26 cellular contexts compared by ENCODE assay signal in genomic region chr5:137328991-137329390, GRCh38.
A peak's percentile ranks its signal among the peaks of the same experiment; 100 is the strongest.
DNase-seq lines count a peak whose midpoint lies in the region; ATAC-seq, FAIRE-seq and TF ChIP-seq lines count a peak whose summit lies in the region.
"Had no signal": no experiment of that assay in that cellular context is flagged by ENCODE, and none has a peak within 500 bp of the region (broad histone marks: within the 10 kb centered on the region; RNA-seq: fewer than 3 reads in every experiment).

No MANE protein-coding gene starts in this region.

- H3K79me1 ChIP-seq in IMR-90 (ENCODE audit: low read depth in 1 of 2, low read length in 2 of 2), result no peaks in the 10 kb centered on the region
- H3K79me1 ChIP-seq in H1 (ENCODE audit: low read depth, low read length), result no peaks in the 10 kb centered on the region

- H2BK20ac ChIP-seq in IMR-90 (ENCODE audit: low read depth, low read length) (no peak overlapping the region), H1 (ENCODE audit: low read length) (no peak overlapping the region)

- H3K27ac ChIP-seq in IMR-90 (ENCODE audit: insufficient read depth, low read length) (no peak overlapping the region), H1 (ENCODE audit: low read depth, low read length) (no peak overlapping the region)
- H3K27ac ChIP-seq: BLaER1 had no signal

- no peak for TF ChIP-seq POLR2A in IMR-90 (IDR thresholded peaks at IDR 0.05; ENCODE audit: low read depth, low read length)
- TF ChIP-seq POLR2A in H1 (IDR thresholded peaks at IDR 0.05; ENCODE audit: control extremely low read depth in 1 of 2, low read depth in 2 of 2, low read length in 2 of 2), result no peak

- H3K27me3 ChIP-seq in IMR-90 (ENCODE audit: control insufficient read depth, insufficient read depth, low read length), result no peaks in the 10 kb centered on the region; the same call in 1 of the 2 replicates
- H3K27me3 ChIP-seq in H1 (replicated peaks in 1 of 4; ENCODE audit: control insufficient read depth in 3 of 4, extremely low read depth in 1 of 4, insufficient read depth in 3 of 4, low read length in 3 of 4), result no peaks in the 10 kb centered on the region
- H3K27me3 ChIP-seq: BLaER1 had no signal

- H3K56ac ChIP-seq in IMR-90 (ENCODE audit: extremely low read depth, insufficient read depth, low read length), result no peak overlapping the region
- H3K56ac ChIP-seq in H1 (replicated peaks; ENCODE audit: insufficient read length, low read depth, low read length), result no peak overlapping the region

- H3K4me2 ChIP-seq in IMR-90 (ENCODE audit: low read depth, low read length) (no peak overlapping the region), H1 (ENCODE audit: insufficient read depth in 1 of 2, low read depth in 2 of 2, low read length in 2 of 2) (no peak overlapping the region)
- H3K4me2 ChIP-seq: BLaER1 had no signal

- in situ Hi-C loops in IMR-90 (cut with MboI; ENCODE audit: low sequenced_read_pairs), result no loop called here

- BruUV-seq in IMR-90 (replicated peaks; lab: Mats Ljungman, UMichigan), result no TSS peak

- no peak overlapping the region for H2AK9ac ChIP-seq in IMR-90 (replicated peaks; ENCODE audit: low read depth, low read length, poor library complexity)

- H3K36me3 ChIP-seq in IMR-90 (ENCODE audit: control insufficient read depth, insufficient read depth, low read length) (no peaks in the 10 kb centered on the region), H1 (ENCODE audit: control insufficient read depth in 2 of 4, insufficient read depth in 4 of 4, low read length in 3 of 4) (no peaks in the 10 kb centered on the region)
- H3K36me3 ChIP-seq: BE2C, BLaER1 had no signal

- H4K20me1 ChIP-seq in IMR-90 (ENCODE audit: insufficient read depth, low read length) (no peaks in the 10 kb centered on the region), H1 (replicated peaks in 1 of 2; ENCODE audit: control insufficient read depth in 1 of 2, insufficient read depth in 2 of 2, low read length in 2 of 2) (no peaks in the 10 kb centered on the region)
- H4K20me1 ChIP-seq: BLaER1 had no signal

- H2BK15ac ChIP-seq in IMR-90 (ENCODE audit: low read depth, low read length) (no peak overlapping the region), H1 (ENCODE audit: low read length) (no peak overlapping the region)

- no peaks in the 10 kb centered on the region for H3K23me2 ChIP-seq in H1 (ENCODE audit: low read depth, low read length)

- H2BK120ac ChIP-seq in IMR-90 (ENCODE audit: low read depth, low read length) (no peak overlapping the region), H1 (replicated peaks; ENCODE audit: low read depth, low read length) (no peak overlapping the region)

- H2BK5ac ChIP-seq in IMR-90 (ENCODE audit: low read depth, low read length, poor library complexity, severe bottlenecking) (no peak overlapping the region), H1 (ENCODE audit: low read depth, low read length) (no peak overlapping the region)

- H2BK12ac ChIP-seq in H1 (ENCODE audit: low read depth, low read length), result no peak overlapping the region

- H4K91ac ChIP-seq in IMR-90 (ENCODE audit: insufficient read depth, low read depth, low read length) (no peak overlapping the region), H1 (replicated peaks; ENCODE audit: insufficient read length, low read length) (no peak overlapping the region)

- TF ChIP-seq CTCF in IMR-90 (conservative IDR thresholded peaks at IDR 0.05; ENCODE audit: low read depth, low read length), result no peak
- no peak for TF ChIP-seq CTCF in H1 (IDR thresholded peaks at IDR 0.05; ENCODE audit: control extremely low read depth in 1 of 3, insufficient read depth in 1 of 3, low read depth in 1 of 3, low read length in 3 of 3)

- H3K4me3 ChIP-seq in IMR-90 (ENCODE audit: insufficient read depth, low read depth, low read length) (no peak overlapping the region), H1 (ENCODE audit: extremely low read depth in 1 of 4, insufficient read depth in 2 of 4, low read depth in 3 of 4, low read length in 4 of 4) (no peak overlapping the region)
- H3K4me3 ChIP-seq: BLaER1, GM12878 had no signal

- H3K14ac ChIP-seq in IMR-90 (replicated peaks; ENCODE audit: low read depth, low read length) (no peak overlapping the region), H1 (ENCODE audit: insufficient read length) (no peak overlapping the region)

- TF ChIP-seq EP300 in H1 (IDR thresholded peaks at IDR 0.05; ENCODE audit: borderline replicate concordance in 1 of 2, low read depth in 2 of 2, low read length in 2 of 2), result no peak

- no peak overlapping the region for H4K5ac ChIP-seq in IMR-90 (ENCODE audit: low read depth, low read length)
- H4K5ac ChIP-seq in H1 (ENCODE audit: insufficient read length, low read depth, low read length), result no peak overlapping the region

- H4K8ac ChIP-seq in IMR-90 (ENCODE audit: low read depth in 2 of 2, low read length in 2 of 2) (no peak overlapping the region), H1 (ENCODE audit: extremely low read depth, insufficient read depth, low read length) (no peak overlapping the region)

- POLR2A ChIA-PET in IMR-90 (lab: Charles Lee; ENCODE audit: unreplicated experiment), result no interaction called here
- POLR2A ChIA-PET in H1 (lab: Charles Lee; ENCODE audit: partially characterized antibody), result no interaction called here

- no peak overlapping the region for H3K9ac ChIP-seq in IMR-90 (ENCODE audit: low read depth, low read length)
- H3K9ac ChIP-seq in H1 (replicated peaks in 1 of 4; ENCODE audit: extremely low read depth in 1 of 4, low read depth in 3 of 4, low read length in 3 of 4), result no peak overlapping the region
- H3K9ac ChIP-seq: BLaER1 had no signal

- H3K4ac ChIP-seq in IMR-90 (ENCODE audit: low read depth, low read length), result no peak overlapping the region
- H3K4ac ChIP-seq in H1 (replicated peaks; ENCODE audit: insufficient read length, low read depth, low read length), result no peak overlapping the region

- H3K4me1 ChIP-seq in IMR-90 (ENCODE audit: control insufficient read depth, insufficient read depth, low read length) (no peaks in the 10 kb centered on the region), H1 (replicated peaks in 1 of 4; ENCODE audit: control insufficient read depth in 3 of 4, insufficient read depth in 4 of 4, low read length in 3 of 4) (peaks cover 0 to 5% (median 2%) of the 10 kb centered on the region in 4 experiments; a peak in 2 of 7 replicates)
- H3K4me1 ChIP-seq: BE2C, BLaER1 had no signal

- dilution Hi-C loops in IMR-90 (cut with HindIII; ENCODE audit: low sequenced_read_pairs, unreplicated experiment), result no loop called here

- H3K23ac ChIP-seq in IMR-90 (ENCODE audit: low read depth, low read length), result no peak overlapping the region
- no peak overlapping the region for H3K23ac ChIP-seq in H1 (ENCODE audit: insufficient read length)

- no peaks in the 10 kb centered on the region for H3K79me2 ChIP-seq in H1 (ENCODE audit: control insufficient read depth in 1 of 2, insufficient read depth in 2 of 2, low read length in 2 of 2)

- no peaks in the 10 kb centered on the region for H3K9me1 ChIP-seq in IMR-90 (ENCODE audit: insufficient read depth, low read length)

- CTCF ChIA-PET in IMR-90 (lab: Yijun Ruan, JAX) (no interaction called here), H1 (lab: Charles Lee; ENCODE audit: partially characterized antibody) (interaction anchor here (1.0 to 7.0 kb wide), 4 partner anchors 9 to 71 kb away, joined by 3 to 33 read pairs (median 14); no protein-coding TSS in a partner anchor)

- ATAC-seq in left cardiac atrium (no peak), IMR-90 (ENCODE audit: low read depth) (no peak), HG03469 (IDR thresholded peaks at IDR 0.05; ENCODE audit: unreplicated experiment) (no peak)
- ATAC-seq: GM12878 had no signal

- TF ChIP-seq RAD21 in IMR-90 (IDR thresholded peaks at IDR 0.05; ENCODE audit: low read length), result no peak
- no peak for TF ChIP-seq RAD21 in H1 (IDR thresholded peaks at IDR 0.05 in 1 of 2, conservative IDR thresholded peaks at IDR 0.05 in 1 of 2; ENCODE audit: low read depth in 2 of 2, low read length in 2 of 2)

- no peaks in the 10 kb centered on the region for H3K9me3 ChIP-seq in IMR-90 (ENCODE audit: control insufficient read depth, insufficient read depth, low read length)
- no peaks in the 10 kb centered on the region for H3K9me3 ChIP-seq in H1 (ENCODE audit: insufficient read depth in 2 of 2, low read depth in 1 of 2, low read length in 1 of 2)
- H3K9me3 ChIP-seq: BE2C, BLaER1 had no signal

- intact Hi-C loops in cardiac septum (cut with DNase I), result loop anchor here (10.0 kb wide), 1 partner anchor 276 kb away; no protein-coding TSS in a partner anchor
- intact Hi-C loops in left cardiac atrium (cut with DNase I), result loop anchor here in 1 of 2 donors (10.0 kb wide), 1 partner anchor 276 kb away; no protein-coding TSS in a partner anchor
- intact Hi-C loops in IMR-90 (cut with micrococcal nuclease), result loop anchor here (10.0 kb wide), 2 partner anchors 416 to 1084 kb away; no protein-coding TSS in a partner anchor

- DNase-seq in cardiac septum (ENCODE audit: low spot score) (peak; percentile 29), left cardiac atrium (no peak), IMR-90 (no peak), MV-4-11 (lab: John Stamatoyannopoulos, UW) (peak; percentile 17), H1 (ENCODE audit: low read depth in 1 of 2, low spot score in 2 of 2) (no peak), GOT3 (lab: John Stamatoyannopoulos, UW) (no peak)
- DNase-seq: 8988T; ACHN; BE2C; CD4-positive, alpha-beta memory T cell; CD4-positive, CD25-positive, alpha-beta regulatory T cell; CD8-positive, alpha-beta memory T cell; COR-L47; DMS 273 treated with DMSO at 0.1 percent for 48 hours; DMS153; DMS53; DMS79; DND-41; EL; GDM1 had no signal

- no peak for FAIRE-seq in H1 (lab: Jason Lieb, UNC)
- FAIRE-seq: A204.1, GM12878, GM12892, GM18507 had no signal

- no peak overlapping the region for H2AK5ac ChIP-seq in IMR-90 (ENCODE audit: low read depth, low read length)
- H2AK5ac ChIP-seq in H1 (ENCODE audit: low read depth, low read length), result no peak overlapping the region

- no CpG with 5 or more reads among the region's 3 CpGs for WGBS in IMR-90 (ENCODE audit: extremely low coverage in 2 of 2, insufficient read length in 1 of 2), 2 experiments
- 88% methylated on average over 3 of the region's 3 CpGs; no CpG with 5 or more reads in 1 of the 2 experiments for WGBS in H1 (ENCODE audit: extremely low coverage in 1 of 2, insufficient coverage in 1 of 2, insufficient read length in 1 of 2, insufficient replicate concordance in 2 of 2, low coverage in 1 of 2, low lambda C conversion rate in 2 of 2, missing lambda C conversion rate in 1 of 2), 2 experiments

- H3K18ac ChIP-seq in IMR-90 (ENCODE audit: low read depth, low read length) (no peak overlapping the region), H1 (ENCODE audit: extremely low read depth, low read length) (no peak overlapping the region)

- H2AFZ ChIP-seq in IMR-90 (replicated peaks; ENCODE audit: low read length, poor library complexity) (no peak overlapping the region), H1 (ENCODE audit: low read length) (no peak overlapping the region)

TF ChIP-seq in IMR-90, 13 proteins besides CTCF, POLR2A, EP300 and RAD21:
- TF ChIP-seq NFE2L2 (IDR thresholded peaks at IDR 0.05; ENCODE audit: low read depth, low read length) (no peak), CEBPB (IDR thresholded peaks at IDR 0.05; ENCODE audit: low read depth, low read length) (peak; percentile 52)
TF ChIP-seq in IMR-90: peak in this region for 1.

TF ChIP-seq in H1, 55 proteins besides CTCF, POLR2A, EP300 and RAD21:
- TF ChIP-seq CEBPB (IDR thresholded peaks at IDR 0.05; ENCODE audit: low read depth, low read length) (peak; percentile 66), KDM5A (IDR thresholded peaks at IDR 0.05; ENCODE audit: low read length) (no peak)

Comparison
In these comparisons a context has a peak if more than half of its experiments do, and no peak if none do; other contexts are left out.
1. DNase-seq: peak in cardiac septum (single experiment) and MV-4-11 (single experiment); none in left cardiac atrium (single experiment), IMR-90 (single experiment), H1 (0 of 2) and GOT3 (single experiment).